In genomic region chr7:8261711-8262695, GRCh38 we compare ENCODE assay signal across 8 cellular contexts. TPM values are rescaled to one million over a fixed set of nuclear protein-coding genes. Genes with fewer than 3 reads are reported as not detected.
DNase-seq lines count a peak whose midpoint lies in the region; ATAC-seq and TF ChIP-seq lines count a peak whose summit lies in the region.

Gene ICA1, minus strand, starts transcription at chr7:8262167. Its CDS starts 26,241 bp downstream, at chr7:8235926.

- ATAC-seq in GM19463 (IDR thresholded peaks at IDR 0.05; ENCODE audit: unreplicated experiment): peak; percentile 67

- peaks cover 1 to 8% (median 6%) of the 10 kb centered on the region in 3 donors for H3K9me3 Mint-ChIP-seq in IgD-negative memory B cell

- H3K27ac ChIP-seq in SJSA1: no peak within 1 kb of the TSS

- H3K27me3 Mint-ChIP-seq in IgD-negative memory B cell: peaks cover 46% of the 10 kb centered on the region

- no peaks in the 10 kb centered on the region for H3K36me3 ChIP-seq in SJSA1

- peak; percentile 88 for DNase-seq in COR-L47 (lab: John Stamatoyannopoulos, UW)
- DNase-seq in SJSA1 (ENCODE audit: low read depth in 1 of 2, low spot score in 2 of 2): peak in 1 of 2 experiments; percentile 38
- DNase-seq in cardiac fibroblast (ENCODE audit: low read depth in 2 of 2): peak; percentile 10 to 13
- peak; percentile 78 for DNase-seq in iPS-NIHi7 (ENCODE audit: extremely low spot score)
- no peak for DNase-seq in skeletal muscle cell (ENCODE audit: low read depth)
- DNase-seq in activated effector memory CD4-positive, alpha-beta T cell treated with Interleukin-2 at 50 U/mL for 16 hours: no peak

- peak within 1 kb of the TSS; percentile 12; the same call in 1 of the 2 replicates for H3K4me3 ChIP-seq in SJSA1
- peak within 1 kb of the TSS; percentile 42 to 49 for H3K4me3 ChIP-seq in cardiac fibroblast (replicated peaks in 1 of 2; ENCODE audit: low read depth in 2 of 2, low read length in 2 of 2)
- H3K4me3 ChIP-seq in skeletal muscle cell (ENCODE audit: low read depth, low read length): peak within 1 kb of the TSS; percentile 53

- no peaks in the 10 kb centered on the region for H3K36me3 Mint-ChIP-seq in IgD-negative memory B cell

- H3K4me3 Mint-ChIP-seq in IgD-negative memory B cell: peak within 1 kb of the TSS; percentile 70 to 89 (median 80)

- H3K27ac Mint-ChIP-seq in IgD-negative memory B cell: no peak within 1 kb of the TSS

- H3K4me1 Mint-ChIP-seq in IgD-negative memory B cell: peaks cover 4 to 9% (median 6%) of the 10 kb centered on the region in 3 donors

- peaks cover 33% of the 10 kb centered on the region for H3K27me3 ChIP-seq in SJSA1 (replicated peaks)

- H3K9me3 ChIP-seq in SJSA1 (replicated peaks): no peaks in the 10 kb centered on the region

- TF ChIP-seq CTCF in cardiac fibroblast (IDR thresholded peaks at IDR 0.05; ENCODE audit: low read depth, low read length): no peak

- H3K4me1 ChIP-seq in SJSA1 (replicated peaks): no peaks in the 10 kb centered on the region

RNA-seq across cellular contexts. Expression of gene ICA1, which starts in this region (rescaled TPM):
- polyA plus RNA-seq in IgD-negative memory B cell: 0.25 TPM
- total RNA-seq in SJSA1 (2014; rRNA removed; shearing (Covaris generic)): not detected in 2 replicates

Comparison
In these comparisons a context has a peak if more than half of its experiments do, and no peak if none do; other contexts are left out.
1. DNase-seq: peak in COR-L47 (single experiment), cardiac fibroblast (2 of 2) and iPS-NIHi7 (single experiment); none in skeletal muscle cell (single experiment) and activated effector memory CD4-positive, alpha-beta T cell treated with Interleukin-2 at 50 U/mL for 16 hours (single experiment).
2. Peak in every context shown above with its lines, with median percentiles within 50 percentile points of each other: H3K4me3 ChIP-seq.